Comparison of ENCODE assay signal across 18 cellular contexts in the genomic region with DNA sequence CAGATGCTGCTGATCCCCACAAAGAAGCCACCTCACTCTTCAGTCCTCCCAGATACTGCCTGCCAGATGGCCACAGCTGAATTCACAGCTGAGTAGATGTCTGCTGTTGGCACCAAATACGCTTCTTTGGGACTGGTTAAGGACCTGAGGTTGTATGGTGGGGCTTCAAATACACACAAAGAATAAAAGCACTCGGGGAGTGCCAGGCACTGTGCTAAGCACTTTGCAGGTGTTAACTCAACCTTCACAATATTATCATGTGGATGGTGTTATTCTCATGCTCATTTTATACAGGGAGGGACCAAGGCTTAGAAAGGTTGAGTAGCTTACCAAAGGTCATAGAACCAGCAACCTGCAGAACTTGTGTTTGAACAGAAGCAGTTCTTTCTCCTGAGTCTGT.
"Had no signal": no experiment of that assay in that cellular context is flagged by ENCODE, and none has a peak within 500 bp of the region (broad histone marks: within the 10 kb centered on the region; RNA-seq: fewer than 3 reads in every experiment).

No MANE protein-coding gene starts in this region.

- H3K9me3 ChIP-seq: left lung, lower lobe of right lung, ovary, sigmoid colon had no signal

- DNase-seq: cortex of kidney; effector CD8-positive, alpha-beta T cell; foreskin melanocyte; heart left ventricle; hippocampal formation; left lung; lower lobe of right lung; natural killer cell; nucleus accumbens; ovary; sigmoid colon; small intestine; stimulated activated CD4-positive, alpha-beta T cell treated with anti-CD3 and anti-CD28 coated beads, Interleukin-2, amount 100 ng/mL, for 48 hours; stimulated activated naive CD4-positive, alpha-beta T cell treated with Interleukin-2 at 50 U/mL for 16 hours; trophoblast cell had no signal

- H3K4me1 ChIP-seq: heart left ventricle, left lung, lower lobe of right lung, right atrium auricular region, sigmoid colon had no signal

- H3K27me3 ChIP-seq: dorsolateral prefrontal cortex, heart left ventricle, left lung, ovary, right atrium auricular region, sigmoid colon had no signal

- FAIRE-seq: keratinocyte, small intestine had no signal

- H3K4me3 ChIP-seq: dorsolateral prefrontal cortex, heart left ventricle, left lung, lower lobe of right lung, ovary, right atrium auricular region, sigmoid colon had no signal

- H3K27ac ChIP-seq: dorsolateral prefrontal cortex, heart left ventricle, left lung, lower lobe of right lung, ovary, right atrium auricular region, sigmoid colon had no signal

- H3K36me3 ChIP-seq: heart left ventricle, left lung, lower lobe of right lung, ovary, right atrium auricular region, sigmoid colon had no signal
